Comparison of ENCODE assay signal across 10 cellular contexts in genomic region chr1:173112129-173112528, GRCh38.
A peak's percentile ranks its signal among the peaks of the same experiment; 100 is the strongest.
DNase-seq lines count a peak whose midpoint lies in the region; ATAC-seq, FAIRE-seq and TF ChIP-seq lines count a peak whose summit lies in the region.
"Had no signal": no experiment of that assay in that cellular context is flagged by ENCODE, and none has a peak within 500 bp of the region (broad histone marks: within the 10 kb centered on the region; RNA-seq: fewer than 3 reads in every experiment).

No MANE protein-coding gene starts in this region.

- no peak for TF ChIP-seq POLR2A in GM12891 (IDR thresholded peaks at IDR 0.05; ENCODE audit: low read depth, low read length)

- H3K9me3 Mint-ChIP-seq in stimulated activated effector memory CD8-positive, alpha-beta T cell treated with anti-CD3 and anti-CD28 coated beads, Interleukin-12 subunit alpha, Interleukin-12 subunit beta, amount 100 ng/mL, for 72 hours = peaks cover 9% of the 10 kb centered on the region

- intact Hi-C loops in Right ventricle myocardium superior (cut with DNase I) = no loop called here

- H3K4me1 Mint-ChIP-seq in stimulated activated effector memory CD8-positive, alpha-beta T cell treated with anti-CD3 and anti-CD28 coated beads, Interleukin-12 subunit alpha, Interleukin-12 subunit beta, amount 100 ng/mL, for 72 hours = no peaks in the 10 kb centered on the region

- H3K27ac Mint-ChIP-seq in stimulated activated effector memory CD8-positive, alpha-beta T cell treated with anti-CD3 and anti-CD28 coated beads, Interleukin-12 subunit alpha, Interleukin-12 subunit beta, amount 100 ng/mL, for 72 hours = no peak overlapping the region

- DNase-seq in GM12891 (ENCODE audit: insufficient read length, low spot score) (no peak), epithelial cell of prostate (ENCODE audit: low read depth, low spot score) (no peak), kidney glomerular epithelial cell (lab: John Stamatoyannopoulos, UW) (no peak), Right ventricle myocardium superior (no peak)
- no peak for DNase-seq in stimulated activated CD4-positive, alpha-beta T cell treated with anti-CD3 and anti-CD28 coated beads, Interleukin-2, amount 100 ng/mL, for 24 hours
- DNase-seq in stimulated activated effector memory CD8-positive, alpha-beta T cell treated with anti-CD3 and anti-CD28 coated beads, Interleukin-12 subunit alpha, Interleukin-12 subunit beta, amount 100 ng/mL, for 72 hours (ENCODE audit: low spot score in 2 of 2) = no peak
- DNase-seq: NCI-H1436 treated with DMSO at 0.1 percent for 48 hours, small intestine had no signal

- H3K27ac ChIP-seq in epithelial cell of prostate = peak overlapping the region; percentile 95

- no peaks in the 10 kb centered on the region for H3K36me3 Mint-ChIP-seq in stimulated activated effector memory CD8-positive, alpha-beta T cell treated with anti-CD3 and anti-CD28 coated beads, Interleukin-12 subunit alpha, Interleukin-12 subunit beta, amount 100 ng/mL, for 72 hours

- FAIRE-seq in GM12891 (lab: Jason Lieb, UNC) = peak; percentile 70
- FAIRE-seq: small intestine had no signal

- H3K4me3 Mint-ChIP-seq in stimulated activated effector memory CD8-positive, alpha-beta T cell treated with anti-CD3 and anti-CD28 coated beads, Interleukin-12 subunit alpha, Interleukin-12 subunit beta, amount 100 ng/mL, for 72 hours = no peak overlapping the region

- ATAC-seq in GM21619 (IDR thresholded peaks at IDR 0.05; ENCODE audit: unreplicated experiment) (peak; percentile 76), HG03565 (IDR thresholded peaks at IDR 0.05; ENCODE audit: unreplicated experiment) (peak; percentile 92), Right ventricle myocardium superior (ENCODE audit: poor library complexity) (no peak)
- ATAC-seq in stimulated activated effector memory CD8-positive, alpha-beta T cell treated with anti-CD3 and anti-CD28 coated beads, Interleukin-12 subunit alpha, Interleukin-12 subunit beta, amount 100 ng/mL, for 72 hours = no peak

TF ChIP-seq in GM12891, 5 proteins besides CTCF, POLR2A, EP300 and RAD21:
- no peak for TF ChIP-seq PAX5 (IDR thresholded peaks at IDR 0.05; ENCODE audit: insufficient read depth, low read length, severe bottlenecking)
- peak; percentile 87 for TF ChIP-seq POU2F2 (IDR thresholded peaks at IDR 0.05; ENCODE audit: low read depth, low read length)
- TF ChIP-seq SPI1 (IDR thresholded peaks at IDR 0.05; ENCODE audit: low read depth, low read length) = peak; percentile 93
- no peak for TF ChIP-seq TAF1 (IDR thresholded peaks at IDR 0.05; ENCODE audit: low read depth, low read length)
- no peak for TF ChIP-seq POLR2AphosphoS5 (IDR thresholded peaks at IDR 0.05; ENCODE audit: low read depth, low read length)

Comparison
In these comparisons a context has a peak if more than half of its experiments do, and no peak if none do; other contexts are left out.
1. ATAC-seq: peak in GM21619 (single experiment) and HG03565 (single experiment); none in Right ventricle myocardium superior (single experiment) and stimulated activated effector memory CD8-positive, alpha-beta T cell treated with anti-CD3 and anti-CD28 coated beads, Interleukin-12 subunit alpha, Interleukin-12 subunit beta, amount 100 ng/mL, for 72 hours (single experiment).